In genomic region chr19:3528080-3528479, GRCh38 we compare ENCODE assay signal across 31 cellular contexts. TPM values are rescaled to one million over a fixed set of nuclear protein-coding genes. Genes with fewer than 3 reads are reported as not detected.
"Had no signal": no experiment of that assay in that cellular context is flagged by ENCODE, and none has a peak within 500 bp of the region (broad histone marks: within the 10 kb centered on the region; RNA-seq: fewer than 3 reads in every experiment).

No MANE protein-coding gene starts in this region.

- DNase-seq: hippocampal formation; left colon; left lung; lower lobe of right lung; mammary epithelial cell; mesenchymal stem cell; naive thymus-derived CD8-positive, alpha-beta T cell; occipital lobe; ovary; stimulated activated CD4-positive, alpha-beta T cell treated with anti-CD3 and anti-CD28 coated beads, Interleukin-1b, Interleukin-23, amount 100 ng/mL, for 48 hours; stimulated activated CD4-positive, alpha-beta T cell treated with anti-CD3 and anti-CD28 coated beads, Interleukin-2, amount 100 ng/mL, for 48 hours; stimulated activated CD4-positive, alpha-beta T cell treated with anti-CD3 and anti-CD28 coated beads, Interleukin-4, amount 100 ng/mL, for 4 hours; stimulated activated CD8-positive, alpha-beta memory T cell treated with anti-CD3 and anti-CD28 coated beads, Interleukin-4, amount 100 ng/mL, for 48 hours; stimulated activated naive CD4-positive, alpha-beta T cell treated with Interleukin-2 at 50 U/mL for 16 hours; stimulated activated naive CD8-positive, alpha-beta T cell treated with anti-CD3 and anti-CD28 coated beads, Interleukin-15, amount 100 ng/mL, for 72 hours; substantia nigra had no signal

- H3K9me3 ChIP-seq: left lung, lower lobe of right lung, neutrophil, ovary, right atrium auricular region, right lobe of liver, tibial nerve, upper lobe of left lung, vagina had no signal

- H3K36me3 ChIP-seq: ovary had no signal

- H3K4me1 ChIP-seq: left lung, lower lobe of right lung, right atrium auricular region, tibial nerve, upper lobe of left lung, vagina had no signal

- H3K27ac ChIP-seq: left lung, lower lobe of right lung, neutrophil, ovary, right atrium auricular region, right lobe of liver, tibial nerve, upper lobe of left lung, vagina had no signal

- H3K4me2 ChIP-seq: smooth muscle cell had no signal

- ATAC-seq: left colon; left lung; lower lobe of right lung; naive thymus-derived CD8-positive, alpha-beta T cell; right lobe of liver; stimulated activated memory B cell treated with anti-CD40 and anti-IgM and Interleukin-4, amounts not matched to agents 10 μg/mL and 1 μg/mL and 100 μg/mL, for 72 hours; stimulated activated naive CD8-positive, alpha-beta T cell treated with anti-CD3 and anti-CD28 coated beads, Interleukin-15, amount 100 ng/mL, for 72 hours had no signal

- H3K4me3 ChIP-seq: left lung, lower lobe of right lung, ovary, right atrium auricular region, right lobe of liver, smooth muscle cell, tibial nerve, upper lobe of left lung, vagina had no signal

- H3K27me3 ChIP-seq: left lung, neutrophil, ovary, right atrium auricular region, right lobe of liver, tibial nerve, upper lobe of left lung, vagina had no signal

- FAIRE-seq: keratinocyte had no signal

RNA-seq across cellular contexts. Expression of gene TEKTIP1, which starts 10.9 kb away (rescaled TPM):
- total RNA-seq: occipital lobe, pulmonary artery endothelial cell, renal cortical epithelial cell, right atrium auricular region, skeletal muscle tissue, smooth muscle cell, temporal lobe, urinary bladder, vagina had no signal
- polyA plus RNA-seq: keratinocyte, liver, mammary epithelial cell had no signal
